ENCODE assay signal across 8 cellular contexts in genomic region chr2:74147729-74148456, GRCh38. TPM values are rescaled to one million over a fixed set of nuclear protein-coding genes. Genes with fewer than 3 reads are reported as not detected.
DNase-seq lines count a peak whose midpoint lies in the region; TF ChIP-seq lines count a peak whose summit lies in the region.

A gene with protein sequence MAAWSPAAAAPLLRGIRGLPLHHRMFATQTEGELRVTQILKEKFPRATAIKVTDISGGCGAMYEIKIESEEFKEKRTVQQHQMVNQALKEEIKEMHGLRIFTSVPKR (minus strand): TSS chr2:74147912. CDS start chr2:74147874, 38 bp downstream.

- H3K27ac ChIP-seq in SK-N-MC (0 out of 2 replicates have a peak within 1 kb of the TSS, but pooled peaks have one; percentile 26), parathyroid adenoma (peak within 1 kb of the TSS; percentile 67), tibial nerve (peak within 1 kb of the TSS; percentile 34 to 79 (median 74))

- H3K4me2 ChIP-seq in parathyroid adenoma (ENCODE audit: low read length), result peak within 1 kb of the TSS; percentile 68

- H3K9ac ChIP-seq in SK-N-MC (ENCODE audit: insufficient read length) (peak within 1 kb of the TSS; percentile 94), parathyroid adenoma (peak within 1 kb of the TSS; percentile 9)

- H3K4me3 ChIP-seq in GM06990 (replicated peaks; ENCODE audit: low read depth, low read length) (peak within 1 kb of the TSS; percentile 86), HAP-1 (peak within 1 kb of the TSS; percentile 84), MG63 (peak within 1 kb of the TSS; percentile 81), SK-N-MC (peak within 1 kb of the TSS; percentile 97), parathyroid adenoma (ENCODE audit: low read depth, low read length) (peak within 1 kb of the TSS; percentile 83), tibial nerve (peak within 1 kb of the TSS; percentile 66 to 82 (median 78))

- WGBS in tibial nerve, 2 donors, result 2 to 4% methylated on average over 31 to 38 of the region's 67 CpGs

- intact Hi-C loops in head of caudate nucleus (cut with DNase I), result loop anchor here (10.0 kb wide), 1 partner anchor 223 kb away; the partner anchor contains the start of gene DGUOK

- DNase-seq in GM06990 (ENCODE audit: extremely low read depth, insufficient read length) (peak; percentile 91), HAP-1 (ENCODE audit: low spot score in 2 of 2) (peak; percentile 80 to 94), MG63 (peak; percentile 94), SK-N-MC (ENCODE audit: low read depth, low spot score) (no peak), head of caudate nucleus (peak; percentile 60 to 96 (median 90)), tibial nerve (ENCODE audit: low spot score in 2 of 2) (peak; percentile 45 to 58)
- DNase-seq in activated naive CD4-positive, alpha-beta T cell treated with anti-CD3 and anti-CD28 coated beads, Interleukin-2, amount 50 U/mL, for 16 hours, result peak; percentile 80

- peaks cover 2% of the 10 kb centered on the region for H3K79me2 ChIP-seq in parathyroid adenoma

- H3K4me1 ChIP-seq in HAP-1 (peaks cover 16% of the 10 kb centered on the region), parathyroid adenoma (peaks cover 3% of the 10 kb centered on the region), tibial nerve (peaks cover 0 to 32% (median 18%) of the 10 kb centered on the region in 4 donors)

- H3K27me3 ChIP-seq in GM06990 (replicated peaks; ENCODE audit: control insufficient read depth, insufficient read depth, low read length), result no peaks in the 10 kb centered on the region
- H3K27me3 ChIP-seq in HAP-1 (ENCODE audit: low read depth), result no peaks in the 10 kb centered on the region
- no peaks in the 10 kb centered on the region for H3K27me3 ChIP-seq in MG63
- H3K27me3 ChIP-seq in parathyroid adenoma (ENCODE audit: control insufficient read depth, insufficient read depth, low read length), result no peaks in the 10 kb centered on the region
- H3K27me3 ChIP-seq in tibial nerve, result no peaks in the 10 kb centered on the region

- peak in 1 of 2 donors; percentile 18 for TF ChIP-seq EP300 in tibial nerve (IDR thresholded peaks at IDR 0.05)

- H3K9me3 ChIP-seq in HAP-1 (no peaks in the 10 kb centered on the region), MG63 (no peaks in the 10 kb centered on the region), SK-N-MC (ENCODE audit: low read depth, low read length) (no peaks in the 10 kb centered on the region), parathyroid adenoma (ENCODE audit: control insufficient read depth, low read length) (no peaks in the 10 kb centered on the region), tibial nerve (no peaks in the 10 kb centered on the region)

- H2AFZ ChIP-seq in parathyroid adenoma, result peak within 1 kb of the TSS; percentile 94

- H3K36me3 ChIP-seq in GM06990 (ENCODE audit: control insufficient read depth, insufficient read depth, low read length), result no peaks in the 10 kb centered on the region; the same call in 1 of the 2 replicates
- peaks cover 27% of the 10 kb centered on the region for H3K36me3 ChIP-seq in HAP-1 (replicated peaks)
- H3K36me3 ChIP-seq in MG63, result peaks cover 24% of the 10 kb centered on the region
- H3K36me3 ChIP-seq in SK-N-MC (ENCODE audit: insufficient read depth, low read length), result peaks cover 11% of the 10 kb centered on the region
- no peaks in the 10 kb centered on the region for H3K36me3 ChIP-seq in parathyroid adenoma (ENCODE audit: control insufficient read depth, insufficient read depth, low read length)
- H3K36me3 ChIP-seq in tibial nerve, result peaks cover 0 to 22% (median 0%) of the 10 kb centered on the region in 3 donors

- TF ChIP-seq POLR2A in tibial nerve (IDR thresholded peaks at IDR 0.05), result no peak

- TF ChIP-seq CTCF in GM06990 (IDR thresholded peaks at IDR 0.05; ENCODE audit: insufficient read depth, low read length, poor library complexity, severe bottlenecking) (peak; percentile 28), parathyroid adenoma (IDR thresholded peaks at IDR 0.05) (peak; percentile 84), tibial nerve (IDR thresholded peaks at IDR 0.05) (peak; percentile 71 to 90 (median 85))

- in situ Hi-C loops in HAP-1 (cut with MboI; ENCODE audit: low sequenced_read_pairs), result no loop called here

RNA-seq across cellular contexts. Expression of the gene that starts here (rescaled TPM):
- 132 and 206 TPM in 2 replicates for total RNA-seq in MG63 (2014; rRNA removed; shearing (Covaris generic); ENCODE audit: low replicate concordance)
- 10 to 100 TPM; 23.2 to 39.5 (median 25.8) TPM for total RNA-seq in tibial nerve

Comparison
In these comparisons a context has a peak if more than half of its experiments do, and no peak if none do; other contexts are left out.
1. CTCF ChIP-seq: peak in every context shown above with its lines; median percentile 85 in tibial nerve; 84 in parathyroid adenoma; 28 in GM06990.